Comparison of ENCODE assay signal across 1 cellular context in the genomic region with DNA sequence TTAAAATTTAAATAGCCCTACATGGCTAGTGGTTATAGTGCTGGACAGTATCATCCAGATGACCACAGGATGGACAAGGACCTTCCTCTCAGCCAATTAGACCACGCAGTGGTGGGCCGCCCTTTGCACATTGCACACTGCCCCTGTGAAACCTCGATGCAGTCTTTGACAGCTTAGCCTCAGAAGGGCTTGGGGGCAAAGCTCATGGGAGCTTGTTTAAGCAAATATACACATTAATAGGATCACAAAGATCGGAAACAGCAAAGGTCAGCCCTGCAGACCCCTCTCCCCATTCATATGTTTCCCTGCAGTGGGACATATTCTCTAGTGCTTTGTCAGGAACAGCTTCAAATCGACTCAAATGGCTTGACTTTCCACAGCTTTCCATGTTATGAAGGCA.
TF ChIP-seq lines count a peak whose summit lies in the region.

No MANE protein-coding gene starts in this region.

TF ChIP-seq in HepG2, 621 proteins besides CTCF, POLR2A, EP300 and RAD21 (continued from another document and continues in another):
- TF ChIP-seq ZNF362 (CRISPR knock-in tag; IDR thresholded peaks at IDR 0.05; ENCODE audit: borderline replicate concordance) (no peak), SRSF4 (IDR thresholded peaks at IDR 0.05; ENCODE audit: low read depth, low read length, poor library complexity, severe bottlenecking) (no peak), CCAR2 (optimal IDR thresholded peaks at IDR 0.05; ENCODE audit: low read depth, low read length) (no peak), BHLHE40 (IDR thresholded peaks at IDR 0.05; ENCODE audit: low read length) (no peak), RBFOX2 (IDR thresholded peaks at IDR 0.05; ENCODE audit: low read depth, low read length) (no peak), SPEN (CRISPR knock-in tag; IDR thresholded peaks at IDR 0.05; ENCODE audit: low read depth) (peak; percentile 23; the same call in 1 of the 2 replicates), ZNF614 (CRISPR knock-in tag; IDR thresholded peaks at IDR 0.05; ENCODE audit: borderline replicate concordance) (no peak), TGIF2 (CRISPR knock-in tag; IDR thresholded peaks at IDR 0.05) (no peak), U2AF1 (optimal IDR thresholded peaks at IDR 0.05; ENCODE audit: low read depth, low read length) (no peak), ZSCAN22 (CRISPR knock-in tag; IDR thresholded peaks at IDR 0.05) (no peak), ZNF138 (CRISPR knock-in tag; IDR thresholded peaks at IDR 0.05; ENCODE audit: low read depth) (no peak), ATRX (CRISPR knock-in tag; IDR thresholded peaks at IDR 0.05; ENCODE audit: borderline replicate concordance) (no peak), ZNF619 (CRISPR knock-in tag; IDR thresholded peaks at IDR 0.05) (no peak), MTA1 (CRISPR knock-in tag; IDR thresholded peaks at IDR 0.05; ENCODE audit: borderline replicate concordance) (no peak), CHD2 (IDR thresholded peaks at IDR 0.05; ENCODE audit: low read depth, low read length) (no peak), PAWR (CRISPR knock-in tag; IDR thresholded peaks at IDR 0.05; ENCODE audit: borderline replicate concordance) (no peak), ZNF841 (CRISPR knock-in tag; IDR thresholded peaks at IDR 0.05; ENCODE audit: borderline replicate concordance) (no peak), PPARG (CRISPR knock-in tag; conservative IDR thresholded peaks at IDR 0.05) (no peak), AHDC1 (CRISPR knock-in tag; IDR thresholded peaks at IDR 0.05; ENCODE audit: borderline replicate concordance) (peak; percentile 84), MIER3 (CRISPR knock-in tag; IDR thresholded peaks at IDR 0.05; ENCODE audit: borderline replicate concordance) (no peak), ZNF563 (CRISPR knock-in tag; IDR thresholded peaks at IDR 0.05) (no peak), AKNA (CRISPR knock-in tag; IDR thresholded peaks at IDR 0.05; ENCODE audit: borderline replicate concordance) (no peak), ZNF331 (CRISPR knock-in tag; IDR thresholded peaks at IDR 0.05) (peak; percentile 10; the same call in 1 of the 2 replicates), RXRA (CRISPR knock-in tag; IDR thresholded peaks at IDR 0.05) (no peak), ZBTB1 (CRISPR knock-in tag; IDR thresholded peaks at IDR 0.05; ENCODE audit: borderline replicate concordance) (no peak), ZNF564 (CRISPR knock-in tag; IDR thresholded peaks at IDR 0.05) (no peak), ZNF788 (CRISPR knock-in tag; IDR thresholded peaks at IDR 0.05; ENCODE audit: borderline replicate concordance) (no peak), BCL6 (CRISPR knock-in tag; IDR thresholded peaks at IDR 0.05) (0 out of 2 replicates have a peak, but pooled peaks have one; percentile 19), KLF15 (CRISPR knock-in tag; IDR thresholded peaks at IDR 0.05; ENCODE audit: borderline replicate concordance) (no peak), ZNF616 (CRISPR knock-in tag; IDR thresholded peaks at IDR 0.05; ENCODE audit: low read depth) (no peak), ZNF567 (CRISPR knock-in tag; IDR thresholded peaks at IDR 0.05; ENCODE audit: borderline replicate concordance) (no peak), ZSCAN20 (CRISPR knock-in tag; IDR thresholded peaks at IDR 0.05; ENCODE audit: borderline replicate concordance) (no peak), ZNF670 (CRISPR knock-in tag; IDR thresholded peaks at IDR 0.05; ENCODE audit: borderline replicate concordance) (no peak), MED13 (CRISPR knock-in tag; IDR thresholded peaks at IDR 0.05) (no peak), HOXA9 (CRISPR knock-in tag; IDR thresholded peaks at IDR 0.05; ENCODE audit: borderline replicate concordance) (no peak), ESRRA (CRISPR knock-in tag; IDR thresholded peaks at IDR 0.05; ENCODE audit: low read depth) (no peak), ZNF83 (CRISPR knock-in tag; IDR thresholded peaks at IDR 0.05; ENCODE audit: borderline replicate concordance) (no peak), ZNF891 (CRISPR knock-in tag; IDR thresholded peaks at IDR 0.05) (no peak), ZNF329 (CRISPR knock-in tag; IDR thresholded peaks at IDR 0.05; ENCODE audit: low read depth) (no peak), DDIT3 (CRISPR knock-in tag; IDR thresholded peaks at IDR 0.05) (no peak), SAFB2 (CRISPR knock-in tag; IDR thresholded peaks at IDR 0.05; ENCODE audit: borderline replicate concordance, low read depth) (no peak)
- TF ChIP-seq, protein P1, sequence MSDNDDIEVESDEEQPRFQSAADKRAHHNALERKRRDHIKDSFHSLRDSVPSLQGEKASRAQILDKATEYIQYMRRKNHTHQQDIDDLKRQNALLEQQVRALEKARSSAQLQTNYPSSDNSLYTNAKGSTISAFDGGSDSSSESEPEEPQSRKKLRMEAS (IDR thresholded peaks at IDR 0.05), result peak; percentile 65
- TF ChIP-seq, protein P2, sequence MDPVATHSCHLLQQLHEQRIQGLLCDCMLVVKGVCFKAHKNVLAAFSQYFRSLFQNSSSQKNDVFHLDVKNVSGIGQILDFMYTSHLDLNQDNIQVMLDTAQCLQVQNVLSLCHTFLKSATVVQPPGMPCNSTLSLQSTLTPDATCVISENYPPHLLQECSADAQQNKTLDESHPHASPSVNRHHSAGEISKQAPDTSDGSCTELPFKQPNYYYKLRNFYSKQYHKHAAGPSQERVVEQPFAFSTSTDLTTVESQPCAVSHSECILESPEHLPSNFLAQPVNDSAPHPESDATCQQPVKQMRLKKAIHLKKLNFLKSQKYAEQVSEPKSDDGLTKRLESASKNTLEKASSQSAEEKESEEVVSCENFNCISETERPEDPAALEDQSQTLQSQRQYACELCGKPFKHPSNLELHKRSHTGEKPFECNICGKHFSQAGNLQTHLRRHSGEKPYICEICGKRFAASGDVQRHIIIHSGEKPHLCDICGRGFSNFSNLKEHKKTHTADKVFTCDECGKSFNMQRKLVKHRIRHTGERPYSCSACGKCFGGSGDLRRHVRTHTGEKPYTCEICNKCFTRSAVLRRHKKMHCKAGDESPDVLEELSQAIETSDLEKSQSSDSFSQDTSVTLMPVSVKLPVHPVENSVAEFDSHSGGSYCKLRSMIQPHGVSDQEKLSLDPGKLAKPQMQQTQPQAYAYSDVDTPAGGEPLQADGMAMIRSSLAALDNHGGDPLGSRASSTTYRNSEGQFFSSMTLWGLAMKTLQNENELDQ (CRISPR knock-in tag; IDR thresholded peaks at IDR 0.05; ENCODE audit: borderline replicate concordance), result no peak
- TF ChIP-seq, protein P3, sequence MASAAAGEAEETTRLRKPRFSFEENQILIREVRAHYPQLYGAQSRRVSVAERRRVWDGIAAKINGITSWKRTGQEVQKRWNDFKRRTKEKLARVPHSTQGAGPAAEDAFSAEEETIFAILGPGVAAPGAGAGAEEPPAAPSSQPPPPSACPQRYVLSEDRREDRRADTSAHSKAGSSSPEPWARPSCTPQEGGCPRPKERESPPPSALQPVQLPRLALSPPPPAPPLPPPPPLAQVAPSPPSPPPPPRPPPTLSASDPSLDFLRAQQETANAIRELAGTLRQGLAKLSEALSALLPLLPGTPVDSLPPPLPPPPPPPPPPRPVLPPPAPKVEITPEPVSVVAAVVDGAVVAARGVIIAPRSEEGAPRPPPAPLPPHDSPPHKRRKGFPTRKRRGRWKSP (CRISPR knock-in tag; IDR thresholded peaks at IDR 0.05), result no peak
- TF ChIP-seq, protein P4, sequence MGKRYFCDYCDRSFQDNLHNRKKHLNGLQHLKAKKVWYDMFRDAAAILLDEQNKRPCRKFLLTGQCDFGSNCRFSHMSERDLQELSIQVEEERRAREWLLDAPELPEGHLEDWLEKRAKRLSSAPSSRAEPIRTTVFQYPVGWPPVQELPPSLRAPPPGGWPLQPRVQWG (CRISPR knock-in tag; IDR thresholded peaks at IDR 0.05; ENCODE audit: borderline replicate concordance, low read depth), result no peak
